ENCODE assay signal across 22 cellular contexts in the genomic region with DNA sequence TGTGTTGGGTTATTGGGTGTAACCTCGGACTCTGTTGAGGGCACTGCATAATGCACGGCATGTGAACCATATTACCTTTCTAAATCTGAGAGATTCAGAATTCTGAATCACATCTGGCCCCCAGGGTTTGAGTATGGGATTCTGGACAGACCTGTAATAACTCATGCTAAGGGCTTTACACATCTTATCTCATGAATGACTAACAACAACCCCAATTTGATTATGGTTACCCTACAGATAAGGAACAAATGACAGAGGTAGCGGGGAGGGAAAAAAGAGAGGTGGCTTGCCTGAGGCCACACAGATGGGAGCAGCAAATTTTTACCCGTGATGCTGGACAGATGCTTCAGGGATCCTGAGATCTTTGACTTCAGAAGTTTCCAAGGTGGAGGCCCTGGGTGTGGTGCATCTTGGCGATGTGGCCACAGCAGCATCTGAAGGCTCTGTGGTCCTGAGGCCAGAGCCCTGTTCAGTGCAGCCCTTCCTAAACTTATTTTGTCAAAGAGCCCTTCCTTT.
"Had no signal": no experiment of that assay in that cellular context is flagged by ENCODE, and none has a peak within 500 bp of the region (broad histone marks: within the 10 kb centered on the region; RNA-seq: fewer than 3 reads in every experiment).

No MANE protein-coding gene starts in this region.

- H3K4me3 Mint-ChIP-seq: immature natural killer cell; naive B cell; nephron; stimulated activated naive B cell treated with anti-CD40 and anti-IgM and Interleukin-4, amounts not matched to agents 10 μg/mL and 1 μg/mL and 100 μg/mL, for 72 hours; stimulated activated naive CD8-positive, alpha-beta T cell treated with anti-CD3 and anti-CD28 coated beads, Interleukin-15, amount 100 ng/mL, for 72 hours had no signal

- H3K4me1 ChIP-seq: left ventricle myocardium inferior, lower lobe of right lung, psoas muscle, right lobe of liver, testis, tibial nerve, upper lobe of right lung, vagina had no signal

- H3K4me1 Mint-ChIP-seq: naive B cell; nephron; stimulated activated naive B cell treated with anti-CD40 and anti-IgM and Interleukin-4, amounts not matched to agents 10 μg/mL and 1 μg/mL and 100 μg/mL, for 72 hours had no signal

- H3K9me3 Mint-ChIP-seq: immature natural killer cell; nephron; stimulated activated naive B cell treated with anti-CD40 and anti-IgM and Interleukin-4, amounts not matched to agents 10 μg/mL and 1 μg/mL and 100 μg/mL, for 72 hours; stimulated activated naive CD8-positive, alpha-beta T cell treated with anti-CD3 and anti-CD28 coated beads, Interleukin-15, amount 100 ng/mL, for 72 hours had no signal

- ATAC-seq: stimulated activated naive B cell treated with anti-CD40 and anti-IgM and Interleukin-4, amounts not matched to agents 10 μg/mL and 1 μg/mL and 100 μg/mL, for 72 hours; stimulated activated naive CD8-positive, alpha-beta T cell treated with anti-CD3 and anti-CD28 coated beads, Interleukin-15, amount 100 ng/mL, for 72 hours had no signal

- H3K9me3 ChIP-seq: lower lobe of right lung, psoas muscle, right lobe of liver, testis, upper lobe of right lung, vagina had no signal

- H3K27me3 Mint-ChIP-seq: stimulated activated naive B cell treated with anti-CD40 and anti-IgM and Interleukin-4, amounts not matched to agents 10 μg/mL and 1 μg/mL and 100 μg/mL, for 72 hours; stimulated activated naive CD8-positive, alpha-beta T cell treated with anti-CD3 and anti-CD28 coated beads, Interleukin-15, amount 100 ng/mL, for 72 hours had no signal

- H3K36me3 ChIP-seq: left ventricle myocardium inferior, lower lobe of right lung, right lobe of liver, upper lobe of right lung, vagina had no signal

- H3K27ac Mint-ChIP-seq: nephron; stimulated activated naive B cell treated with anti-CD40 and anti-IgM and Interleukin-4, amounts not matched to agents 10 μg/mL and 1 μg/mL and 100 μg/mL, for 72 hours had no signal

- H3K27me3 ChIP-seq: esophagus squamous epithelium, gastroesophageal sphincter, right lobe of liver, testis, tibial nerve, upper lobe of right lung, vagina had no signal

- H3K27ac ChIP-seq: epithelial cell of prostate, esophagus squamous epithelium, gastroesophageal sphincter, left ventricle myocardium inferior, lower lobe of right lung, psoas muscle, right lobe of liver, testis, tibial nerve, upper lobe of right lung, vagina had no signal

- H3K36me3 Mint-ChIP-seq: immature natural killer cell; naive B cell; stimulated activated naive B cell treated with anti-CD40 and anti-IgM and Interleukin-4, amounts not matched to agents 10 μg/mL and 1 μg/mL and 100 μg/mL, for 72 hours had no signal

- DNase-seq: dermis blood vessel endothelial cell; effector CD4-positive, alpha-beta T cell; esophagus squamous epithelium; glutamatergic neuron; immature natural killer cell; left ventricle myocardium inferior; lower lobe of right lung; mesenchymal stem cell; naive B cell; psoas muscle; retina; right lobe of liver; stimulated activated CD4-positive, alpha-beta T cell treated with anti-CD3 and anti-CD28 coated beads, Interleukin-4, amount 100 ng/mL, for 1 hour; stimulated activated naive B cell treated with anti-CD40 and anti-IgM and Interleukin-4, amounts not matched to agents 10 μg/mL and 1 μg/mL and 100 μg/mL, for 72 hours; stimulated activated naive CD8-positive, alpha-beta T cell treated with anti-CD3 and anti-CD28 coated beads, Interleukin-15, amount 100 ng/mL, for 72 hours; testis; upper lobe of right lung had no signal

- H3K4me3 ChIP-seq: esophagus squamous epithelium, gastroesophageal sphincter, left ventricle myocardium inferior, lower lobe of right lung, psoas muscle, right lobe of liver, testis, tibial nerve, upper lobe of right lung, vagina had no signal
